Comparison of ENCODE assay signal across 18 cellular contexts in genomic region chr18:77030201-77030600, GRCh38.
"Had no signal": no experiment of that assay in that cellular context is flagged by ENCODE, and none has a peak within 500 bp of the region (broad histone marks: within the 10 kb centered on the region; RNA-seq: fewer than 3 reads in every experiment).

No MANE protein-coding gene starts in this region.

- H3K9me3 Mint-ChIP-seq: stimulated activated naive CD8-positive, alpha-beta T cell treated with anti-CD3 and anti-CD28 coated beads, Interleukin-15, Interleukin-2, amounts not matched to agents 100 ng/mL and 50 ng/mL, for 24 hours had no signal

- H3K4me3 Mint-ChIP-seq: activated CD8-positive, alpha-beta memory T cell treated with anti-CD3 and anti-CD28 coated beads, Interleukin-2, amount 10 ng/mL, durations not matched to agents 7 days and 5 days; neural crest cell; stimulated activated naive CD8-positive, alpha-beta T cell treated with anti-CD3 and anti-CD28 coated beads, Interleukin-15, Interleukin-2, amounts not matched to agents 100 ng/mL and 50 ng/mL, for 24 hours had no signal

- H3K27me3 Mint-ChIP-seq: activated CD8-positive, alpha-beta memory T cell treated with anti-CD3 and anti-CD28 coated beads, Interleukin-2, amount 10 ng/mL, durations not matched to agents 7 days and 5 days; stimulated activated naive CD8-positive, alpha-beta T cell treated with anti-CD3 and anti-CD28 coated beads, Interleukin-15, Interleukin-2, amounts not matched to agents 100 ng/mL and 50 ng/mL, for 24 hours had no signal

- H3K27ac Mint-ChIP-seq: activated CD8-positive, alpha-beta memory T cell treated with anti-CD3 and anti-CD28 coated beads, Interleukin-2, amount 10 ng/mL, durations not matched to agents 7 days and 5 days; stimulated activated naive CD8-positive, alpha-beta T cell treated with anti-CD3 and anti-CD28 coated beads, Interleukin-15, Interleukin-2, amounts not matched to agents 100 ng/mL and 50 ng/mL, for 24 hours had no signal

- ATAC-seq: activated CD8-positive, alpha-beta memory T cell treated with anti-CD3 and anti-CD28 coated beads, Interleukin-2, amount 10 ng/mL, durations not matched to agents 7 days and 5 days; left lung; psoas muscle; right cardiac atrium had no signal

- DNase-seq: activated CD4-positive, alpha-beta T cell treated with anti-CD3 and anti-CD28 coated beads for 1 hour; activated CD8-positive, alpha-beta memory T cell treated with anti-CD3 and anti-CD28 coated beads, Interleukin-2, amount 10 ng/mL, durations not matched to agents 7 days and 5 days; activated effector memory CD4-positive, alpha-beta T cell treated with anti-CD3 and anti-CD28 coated beads, Interleukin-2, amount 50 U/mL, for 16 hours; activated naive CD4-positive, alpha-beta T cell treated with anti-CD3 and anti-CD28 coated beads, Interleukin-2, amount 50 U/mL, for 16 hours; erythroblast; foreskin melanocyte; left lung; midbrain; psoas muscle; right cardiac atrium; stimulated activated CD4-positive, alpha-beta T cell treated with anti-CD3 and anti-CD28 coated beads, Interleukin-2, amount 100 ng/mL, for 24 hours; SW 1271; T-helper 2 cell; testis; upper lobe of left lung; WERI-Rb-1 had no signal
